14 cellular contexts compared by ENCODE assay signal in genomic region chr16:15967223-15967546, GRCh38. TPM values are rescaled to one million over a fixed set of nuclear protein-coding genes. Genes with fewer than 3 reads are reported as not detected.
A peak's percentile ranks its signal among the peaks of the same experiment; 100 is the strongest.
DNase-seq lines count a peak whose midpoint lies in the region; ATAC-seq and TF ChIP-seq lines count a peak whose summit lies in the region.
"Had no signal": no experiment of that assay in that cellular context is flagged by ENCODE, and none has a peak within 500 bp of the region (broad histone marks: within the 10 kb centered on the region; RNA-seq: fewer than 3 reads in every experiment).

No MANE protein-coding gene starts in this region.

- H3K27ac ChIP-seq in esophagus squamous epithelium (peak overlapping the region in 3 of 4 donors; percentile 19 to 43 (median 35)), thoracic aorta (peak overlapping the region; percentile 47 to 72)
- H3K27ac ChIP-seq: ovary, SK-N-MC had no signal

- no peak overlapping the region for H3K4me3 Mint-ChIP-seq in activated naive CD8-positive, alpha-beta T cell
- H3K4me3 Mint-ChIP-seq in activated naive CD8-positive, alpha-beta T cell treated with anti-CD3 and anti-CD28 coated beads for 36 hours = no peak overlapping the region

- peaks cover 27% of the 10 kb centered on the region for H3K36me3 Mint-ChIP-seq in activated naive CD8-positive, alpha-beta T cell
- peaks cover 72% of the 10 kb centered on the region for H3K36me3 Mint-ChIP-seq in activated naive CD8-positive, alpha-beta T cell treated with anti-CD3 and anti-CD28 coated beads for 36 hours

- peaks cover 34% of the 10 kb centered on the region for H3K9me3 ChIP-seq in NT2/D1 (ENCODE audit: insufficient read depth, low read length)
- peaks cover 0 to 3% (median under 1%) of the 10 kb centered on the region in 3 donors for H3K9me3 ChIP-seq in esophagus squamous epithelium
- no peaks in the 10 kb centered on the region for H3K9me3 ChIP-seq in thoracic aorta

- peaks cover 4% of the 10 kb centered on the region for H3K9me3 Mint-ChIP-seq in activated naive CD8-positive, alpha-beta T cell (ENCODE audit: low read depth)
- H3K9me3 Mint-ChIP-seq in activated naive CD8-positive, alpha-beta T cell treated with anti-CD3 and anti-CD28 coated beads for 36 hours = peaks cover 28% of the 10 kb centered on the region

- TF ChIP-seq CTCF in esophagus squamous epithelium (IDR thresholded peaks at IDR 0.05) = no peak
- no peak for TF ChIP-seq CTCF in thoracic aorta (IDR thresholded peaks at IDR 0.05)

- H3K9ac ChIP-seq in NT2/D1 (ENCODE audit: insufficient read length, low read depth) = peak overlapping the region; percentile 14

- H3K27me3 Mint-ChIP-seq in activated naive CD8-positive, alpha-beta T cell = no peaks in the 10 kb centered on the region
- no peaks in the 10 kb centered on the region for H3K27me3 Mint-ChIP-seq in activated naive CD8-positive, alpha-beta T cell treated with anti-CD3 and anti-CD28 coated beads for 36 hours

- H3K4me1 Mint-ChIP-seq in activated naive CD8-positive, alpha-beta T cell (ENCODE audit: low read depth) = peaks cover 59% of the 10 kb centered on the region
- H3K4me1 Mint-ChIP-seq in activated naive CD8-positive, alpha-beta T cell treated with anti-CD3 and anti-CD28 coated beads for 36 hours = peaks cover 37% of the 10 kb centered on the region

- H3K36me3 ChIP-seq in NT2/D1 (ENCODE audit: insufficient read depth, insufficient read length, low read length) (peaks cover 14% of the 10 kb centered on the region), esophagus squamous epithelium (peaks cover 0 to 21% (median 0%) of the 10 kb centered on the region in 3 donors), thoracic aorta (no peaks in the 10 kb centered on the region)
- H3K36me3 ChIP-seq: ovary had no signal

- intact Hi-C loops in esophagus squamous epithelium (cut with DNase I) = no loop called here
- intact Hi-C loops in posterior vena cava (cut with DNase I) = no loop called here

- H3K27me3 ChIP-seq in NT2/D1 (ENCODE audit: insufficient read depth, insufficient read length) = no peaks in the 10 kb centered on the region
- H3K27me3 ChIP-seq in esophagus squamous epithelium = no peaks in the 10 kb centered on the region
- no peaks in the 10 kb centered on the region for H3K27me3 ChIP-seq in thoracic aorta (replicated peaks; ENCODE audit: insufficient read depth)
- H3K27me3 ChIP-seq: ovary, tibial artery had no signal

- peaks cover 8% of the 10 kb centered on the region for H3K4me1 ChIP-seq in NT2/D1 (ENCODE audit: insufficient read depth, insufficient read length)
- H3K4me1 ChIP-seq in esophagus squamous epithelium = peaks cover 18 to 66% (median 38%) of the 10 kb centered on the region in 3 donors
- peaks cover 42 to 79% of the 10 kb centered on the region in 2 donors for H3K4me1 ChIP-seq in thoracic aorta (ENCODE audit: control insufficient read depth in 1 of 2, low read depth in 2 of 2)

- no peak overlapping the region for H3K4me3 ChIP-seq in NT2/D1 (ENCODE audit: insufficient read length, low read depth)
- H3K4me3 ChIP-seq in esophagus squamous epithelium = no peak overlapping the region
- no peak overlapping the region for H3K4me3 ChIP-seq in thoracic aorta
- H3K4me3 ChIP-seq: ovary, SK-N-MC, tibial artery had no signal

- peak overlapping the region; percentile 64 for H3K27ac Mint-ChIP-seq in activated naive CD8-positive, alpha-beta T cell
- no peak overlapping the region for H3K27ac Mint-ChIP-seq in activated naive CD8-positive, alpha-beta T cell treated with anti-CD3 and anti-CD28 coated beads for 36 hours

- 35 to 58% methylated on average over 2 of the region's 2 CpGs for WGBS in esophagus squamous epithelium, 2 donors

- TF ChIP-seq POLR2A in esophagus squamous epithelium (IDR thresholded peaks at IDR 0.05) = no peak

- ATAC-seq in thoracic aorta (ENCODE audit: insufficient number of reproducible peaks, low FRiP score, low read depth) = no peak
- ATAC-seq in HG03095 (IDR thresholded peaks at IDR 0.05; ENCODE audit: unreplicated experiment) = no peak
- ATAC-seq in esophagus mucosa = no peak

- no peak for DNase-seq in activated naive CD8-positive, alpha-beta T cell treated with anti-CD3 and anti-CD28 coated beads for 36 hours
- no peak for DNase-seq in NT2/D1 (ENCODE audit: low read depth, low spot score)
- DNase-seq in esophagus squamous epithelium (lab: John Stamatoyannopoulos, UW) = no peak
- no peak for DNase-seq in thoracic aorta (ENCODE audit: low spot score)
- no peak for DNase-seq in posterior vena cava (ENCODE audit: low spot score)
- DNase-seq: AML-193, DMS153, NCI-H187, ovary, tibial artery had no signal

RNA-seq across cellular contexts. Expression of gene ABCC1, which starts 17.8 kb away (rescaled TPM):
- total RNA-seq in activated naive CD8-positive, alpha-beta T cell treated with anti-CD3 and anti-CD28 coated beads for 36 hours = 10 to 100 TPM; 57.0 to 61.9 TPM
- 10 to 100 TPM; 22.9 to 56.7 (median 46.9) TPM for total RNA-seq in esophagus squamous epithelium
- 10 to 100 TPM; 89.2 to 94.9 TPM for total RNA-seq in thoracic aorta
- 10 to 100 TPM; 26.2 to 27.8 TPM for total RNA-seq in posterior vena cava
- total RNA-seq in esophagus mucosa = 33.9 TPM
